In genomic region chr10:114518401-114519305, GRCh38 we compare ENCODE assay signal across 1 cellular context.
A peak's percentile ranks its signal among the peaks of the same experiment; 100 is the strongest.
TF ChIP-seq lines count a peak whose summit lies in the region.

No MANE protein-coding gene starts in this region.

TF ChIP-seq in A549, 52 proteins besides CTCF, POLR2A, EP300 and RAD21 (continued from another document):
- TF ChIP-seq MAZ (IDR thresholded peaks at IDR 0.05; ENCODE audit: borderline replicate concordance, low read depth, low read length) (no peak), CEBPB (IDR thresholded peaks at IDR 0.05) (0 out of 4 replicates have a peak, but pooled peaks of 1 of the 2 experiments have one; percentile 50), HOXA7 (CRISPR knock-in tag; IDR thresholded peaks at IDR 0.05) (no peak), HOXB13 (CRISPR knock-in tag; IDR thresholded peaks at IDR 0.05; ENCODE audit: low read depth) (no peak), NFE2L2 (conservative IDR thresholded peaks at IDR 0.05; ENCODE audit: low read length) (no peak), GATA3 (IDR thresholded peaks at IDR 0.05; ENCODE audit: borderline replicate concordance) (peak; percentile 64), MAX (IDR thresholded peaks at IDR 0.05) (peak; percentile 69), ZC3H11A (IDR thresholded peaks at IDR 0.05) (no peak), POLR2AphosphoS2 (conservative IDR thresholded peaks at IDR 0.05; ENCODE audit: low read length) (no peak), RFX5 (IDR thresholded peaks at IDR 0.05) (no peak), NPAS2 (CRISPR knock-in tag; IDR thresholded peaks at IDR 0.05; ENCODE audit: borderline replicate concordance) (no peak), PBX3 (IDR thresholded peaks at IDR 0.05) (no peak), KDM1A (IDR thresholded peaks at IDR 0.05; ENCODE audit: low read depth) (no peak), MYC (IDR thresholded peaks at IDR 0.05; ENCODE audit: borderline replicate concordance, low read length) (no peak), USF2 (IDR thresholded peaks at IDR 0.05) (no peak), HDAC2 (IDR thresholded peaks at IDR 0.05) (no peak)
TF ChIP-seq in A549: peak in this region for 7.
